ENCODE assay signal across 24 cellular contexts in genomic region chr2:24498121-24498520, GRCh38. TPM values are rescaled to one million over a fixed set of nuclear protein-coding genes. Genes with fewer than 3 reads are reported as not detected.
DNase-seq lines count a peak whose midpoint lies in the region; FAIRE-seq and TF ChIP-seq lines count a peak whose summit lies in the region.
"Had no signal": no experiment of that assay in that cellular context is flagged by ENCODE, and none has a peak within 500 bp of the region (broad histone marks: within the 10 kb centered on the region; RNA-seq: fewer than 3 reads in every experiment).

No MANE protein-coding gene starts in this region.

- H3K27me3 ChIP-seq in Loucy (ENCODE audit: insufficient read depth, low read length, poor library complexity, severe bottlenecking) (no peaks in the 10 kb centered on the region), astrocyte (ENCODE audit: insufficient read depth, low read length) (no peaks in the 10 kb centered on the region), endocrine pancreas (ENCODE audit: control insufficient read depth, insufficient read depth, low read length) (no peaks in the 10 kb centered on the region), small intestine (ENCODE audit: control insufficient read depth in 2 of 2, insufficient read depth in 2 of 2, low read length in 2 of 2) (no peaks in the 10 kb centered on the region)
- H3K27me3 ChIP-seq: BLaER1 treated with 17β-estradiol and CSF1 and Interleukin-3, amounts not matched to agents 10 nM and 100 nM had no signal

- DNase-seq in astrocyte (ENCODE audit: low read depth) (no peak), small intestine (peak; percentile 70), type B pancreatic cell (ENCODE audit: extremely low spot score, unreplicated experiment) (no peak), AML-193 (lab: John Stamatoyannopoulos, UW) (no peak), NCI-H187 treated with DMSO at 0.1 percent for 48 hours (lab: John Stamatoyannopoulos, UW) (no peak), SIG-M5 treated with dmso at 0.1 percent for 504 hours (lab: John Stamatoyannopoulos, UW; ENCODE audit: unreplicated experiment) (no peak)
- DNase-seq: 8988T; ACHN; Caco-2; Calu3; CD4-positive, alpha-beta T cell; CD8-positive, alpha-beta T cell; DMS79 treated with DMSO at 0.1 percent for 48 hours; GDM1 had no signal

- no peak overlapping the region for H2AFZ ChIP-seq in Loucy (ENCODE audit: low read length)
- no peak overlapping the region for H2AFZ ChIP-seq in astrocyte (ENCODE audit: low read depth, low read length)

- no peaks in the 10 kb centered on the region for H3K9me3 ChIP-seq in Loucy (ENCODE audit: insufficient read depth, low read depth, low read length)
- no peaks in the 10 kb centered on the region for H3K9me3 ChIP-seq in astrocyte (ENCODE audit: insufficient read depth, low read depth, low read length)
- H3K9me3 ChIP-seq in endocrine pancreas (ENCODE audit: control insufficient read depth, low read length), result no peaks in the 10 kb centered on the region
- no peaks in the 10 kb centered on the region for H3K9me3 ChIP-seq in small intestine (ENCODE audit: control insufficient read depth, low read depth)
- H3K9me3 ChIP-seq: BLaER1 treated with 17β-estradiol and CSF1 and Interleukin-3, amounts not matched to agents 10 nM and 100 nM; Caco-2 had no signal

- TF ChIP-seq CTCF in Loucy (conservative IDR thresholded peaks at IDR 0.05; ENCODE audit: low read length) (no peak), astrocyte (IDR thresholded peaks at IDR 0.05; ENCODE audit: insufficient read depth, low read depth, low read length) (no peak), type B pancreatic cell (conservative IDR thresholded peaks at IDR 0.05) (no peak)

- no peaks in the 10 kb centered on the region for H3K9me2 ChIP-seq in Loucy (replicated peaks; ENCODE audit: low read depth, low read length)

- H3K27me3 Mint-ChIP-seq in astrocyte (ENCODE audit: low read depth, unreplicated experiment), result no peaks in the 10 kb centered on the region
- no peaks in the 10 kb centered on the region for H3K27me3 Mint-ChIP-seq in type B pancreatic cell
- H3K27me3 Mint-ChIP-seq: B cell; CD4-positive, alpha-beta T cell had no signal

- 0 out of 2 replicates have a peak, but pooled peaks cover 8% of the 10 kb centered on the region for H3F3A ChIP-seq in Loucy (ENCODE audit: low read depth)

- H3K4me1 ChIP-seq in Loucy (ENCODE audit: insufficient read depth, low read length, poor library complexity, severe bottlenecking) (peaks cover 56% of the 10 kb centered on the region), astrocyte (ENCODE audit: insufficient read depth, low read length) (no peaks in the 10 kb centered on the region), endocrine pancreas (ENCODE audit: control insufficient read depth, insufficient read depth, low read length) (peaks cover 27% of the 10 kb centered on the region), small intestine (ENCODE audit: control insufficient read depth in 2 of 2, insufficient read depth in 1 of 2, low read depth in 1 of 2, low read length in 1 of 2) (peaks cover 9 to 10% of the 10 kb centered on the region in 2 donors)

- H3K4me3 ChIP-seq in Loucy (ENCODE audit: low read length, poor library complexity, severe bottlenecking), result no peak overlapping the region
- no peak overlapping the region for H3K4me3 ChIP-seq in astrocyte (ENCODE audit: insufficient read depth, low read depth, low read length)
- H3K4me3 ChIP-seq in endocrine pancreas (ENCODE audit: control insufficient read depth, insufficient read depth, low read length), result peak overlapping the region; percentile 38
- H3K4me3 ChIP-seq in small intestine (ENCODE audit: low read depth in 1 of 2, low read length in 2 of 2), result no peak overlapping the region
- H3K4me3 ChIP-seq: BLaER1 treated with 17β-estradiol and CSF1 and Interleukin-3, amounts not matched to agents 10 nM and 100 nM; GM12878 had no signal

- peaks cover 7% of the 10 kb centered on the region for H3K4me1 Mint-ChIP-seq in astrocyte (ENCODE audit: low read depth, unreplicated experiment)
- peaks cover 14% of the 10 kb centered on the region for H3K4me1 Mint-ChIP-seq in type B pancreatic cell (ENCODE audit: unreplicated experiment)

- H3K4me3 Mint-ChIP-seq in astrocyte (ENCODE audit: unreplicated experiment) (peak overlapping the region; percentile 10), type B pancreatic cell (no peak overlapping the region)
- H3K4me3 Mint-ChIP-seq: B cell; CD4-positive, alpha-beta T cell; CD8-positive, alpha-beta T cell had no signal

- WGBS in small intestine, 3 donors, result 18 to 71% (median 32%) methylated on average over 4 of the region's 4 CpGs

- H3K4me2 ChIP-seq in Loucy (ENCODE audit: low read depth, low read length, poor library complexity, severe bottlenecking) (peak overlapping the region; percentile 89), astrocyte (ENCODE audit: low read length) (no peak overlapping the region)
- H3K4me2 ChIP-seq: BLaER1 treated with 17β-estradiol and CSF1 and Interleukin-3, amounts not matched to agents 10 nM and 100 nM had no signal

- H3K79me2 ChIP-seq in Loucy (ENCODE audit: insufficient read depth, low read length) (peaks cover 98% of the 10 kb centered on the region), astrocyte (ENCODE audit: insufficient read depth, low read length) (peaks cover 53% of the 10 kb centered on the region)

- H3K27ac ChIP-seq in astrocyte (ENCODE audit: low read depth, low read length) (no peak overlapping the region), small intestine (ENCODE audit: low read depth in 1 of 2, low read length in 1 of 2) (no peak overlapping the region)
- H3K27ac ChIP-seq: BLaER1 treated with 17β-estradiol and CSF1 and Interleukin-3, amounts not matched to agents 10 nM and 100 nM; C4-2B had no signal

- H3K9ac ChIP-seq in Loucy (ENCODE audit: low read depth, low read length, poor library complexity, severe bottlenecking) (no peak overlapping the region), astrocyte (ENCODE audit: low read length) (no peak overlapping the region), endocrine pancreas (ENCODE audit: control insufficient read depth, insufficient read depth, low read length) (no peak overlapping the region)
- H3K9ac ChIP-seq: BLaER1 treated with 17β-estradiol and CSF1 and Interleukin-3, amounts not matched to agents 10 nM and 100 nM had no signal

- no peaks in the 10 kb centered on the region for H3K9me3 Mint-ChIP-seq in astrocyte (ENCODE audit: unreplicated experiment)
- H3K9me3 Mint-ChIP-seq in type B pancreatic cell, result no peaks in the 10 kb centered on the region
- H3K9me3 Mint-ChIP-seq: CD4-positive, alpha-beta T cell; CD8-positive, alpha-beta T cell had no signal

- H3K36me3 ChIP-seq in Loucy (ENCODE audit: insufficient read depth, low read length) (no peaks in the 10 kb centered on the region), astrocyte (ENCODE audit: insufficient read depth, low read length) (no peaks in the 10 kb centered on the region), endocrine pancreas (ENCODE audit: control insufficient read depth, insufficient read depth, low read length) (no peaks in the 10 kb centered on the region), small intestine (ENCODE audit: control insufficient read depth in 2 of 2, insufficient read depth in 2 of 2, low read length in 2 of 2) (no peaks in the 10 kb centered on the region)
- H3K36me3 ChIP-seq: BLaER1 treated with 17β-estradiol and CSF1 and Interleukin-3, amounts not matched to agents 10 nM and 100 nM had no signal

- H3K27ac Mint-ChIP-seq in astrocyte (ENCODE audit: unreplicated experiment), result no peak overlapping the region
- no peak overlapping the region for H3K27ac Mint-ChIP-seq in type B pancreatic cell
- H3K27ac Mint-ChIP-seq: B cell; CD4-positive, alpha-beta T cell; CD8-positive, alpha-beta T cell had no signal

- H4K20me1 ChIP-seq in Loucy (ENCODE audit: insufficient read depth, low read length, poor library complexity, severe bottlenecking) (peaks cover 37% of the 10 kb centered on the region), astrocyte (ENCODE audit: insufficient read depth, low read length) (peaks cover 64% of the 10 kb centered on the region)

- FAIRE-seq in astrocyte (lab: Jason Lieb, UNC) (no peak), small intestine (lab: Jason Lieb, UNC) (no peak)
- FAIRE-seq: A204.1, D721Med, GM12878, GM12892, GM18507 had no signal

- H3K36me3 Mint-ChIP-seq in astrocyte (ENCODE audit: low read depth, unreplicated experiment), result no peaks in the 10 kb centered on the region
- H3K36me3 Mint-ChIP-seq in type B pancreatic cell, result no peaks in the 10 kb centered on the region

RNA-seq across cellular contexts. Expression of gene NCOA1, which starts 7.1 kb away (rescaled TPM):
- total RNA-seq in astrocyte (14.7 and 15.2 TPM in 2 replicates), type B pancreatic cell (ENCODE audit: low replicate concordance) (18.1 and 23.8 TPM in 2 replicates)
- polyA plus RNA-seq in small intestine, result 10 to 100 TPM; 13.8 to 21.9 (median 18.9) TPM
